Comparison of ENCODE assay signal across 22 cellular contexts in genomic region chr13:37485766-37486165, GRCh38.
DNase-seq lines count a peak whose midpoint lies in the region; ATAC-seq, FAIRE-seq and TF ChIP-seq lines count a peak whose summit lies in the region.
"Had no signal": no experiment of that assay in that cellular context is flagged by ENCODE, and none has a peak within 500 bp of the region (broad histone marks: within the 10 kb centered on the region; RNA-seq: fewer than 3 reads in every experiment).

No MANE protein-coding gene starts in this region.

- H3K4me3 ChIP-seq in astrocyte (ENCODE audit: insufficient read depth, low read depth, low read length) = no peak overlapping the region
- H3K4me3 ChIP-seq in fibroblast of pulmonary artery (replicated peaks; ENCODE audit: low read depth, low read length) = no peak overlapping the region
- H3K4me3 ChIP-seq in smooth muscle cell = peak overlapping the region; percentile 6
- H3K4me3 ChIP-seq in right lobe of liver = no peak overlapping the region
- H3K4me3 ChIP-seq: cardiac muscle cell, pancreas, stomach had no signal

- peak; percentile 50 for DNase-seq in LHCN-M2 (ENCODE audit: low read depth)
- DNase-seq in astrocyte (ENCODE audit: low read depth) = peak; percentile 93
- peak; percentile 46 for DNase-seq in fibroblast of pulmonary artery (ENCODE audit: low read depth)
- DNase-seq in smooth muscle cell (lab: John Stamatoyannopoulos, UW; ENCODE audit: unreplicated experiment) = no peak
- DNase-seq in NK-92 treated with Interleukin-12 subunit alpha and Interleukin-12 subunit beta, amount 100 ng/mL, for 24 hours (lab: John Stamatoyannopoulos, UW) = no peak
- no peak for DNase-seq in middle frontal gyrus (ENCODE audit: extremely low spot score, low spot score)
- DNase-seq in right lobe of liver = no peak
- DNase-seq: activated CD4-positive, alpha-beta T cell treated with anti-CD3 and anti-CD28 coated beads for 1 hour; activated naive CD8-positive, alpha-beta T cell treated with anti-CD3 and anti-CD28 coated beads for 36 hours; effector CD4-positive, alpha-beta T cell; hippocampal formation; islet precursor cell; naive B cell; NCI-H1417 treated with DMSO at 0.1 percent for 48 hours; NCI-H69; pancreas; stomach had no signal

- no peaks in the 10 kb centered on the region for H3K27me3 Mint-ChIP-seq in astrocyte (ENCODE audit: low read depth, unreplicated experiment)
- H3K27me3 Mint-ChIP-seq: activated naive CD8-positive, alpha-beta T cell treated with anti-CD3 and anti-CD28 coated beads for 36 hours; naive B cell had no signal

- no peak overlapping the region for H3K27ac Mint-ChIP-seq in astrocyte (ENCODE audit: unreplicated experiment)
- H3K27ac Mint-ChIP-seq: activated naive CD8-positive, alpha-beta T cell treated with anti-CD3 and anti-CD28 coated beads for 36 hours; activated T-helper 1 cell treated with anti-CD3 and anti-CD28 coated beads, Interleukin-12 subunit alpha, Interleukin-12 subunit beta, Interleukin-2, Interleukin-4 antibody, amounts not matched to agents 30 ng/mL and 10 ng/mL and 1 ng/mL, durations not matched to agents 14 hours and 24 hours and 36 hours; naive B cell had no signal

- H3K4me3 Mint-ChIP-seq in astrocyte (ENCODE audit: unreplicated experiment) = no peak overlapping the region
- H3K4me3 Mint-ChIP-seq: activated naive CD8-positive, alpha-beta T cell treated with anti-CD3 and anti-CD28 coated beads for 36 hours; activated T-helper 1 cell treated with anti-CD3 and anti-CD28 coated beads, Interleukin-12 subunit alpha, Interleukin-12 subunit beta, Interleukin-2, Interleukin-4 antibody, amounts not matched to agents 30 ng/mL and 10 ng/mL and 1 ng/mL, durations not matched to agents 14 hours and 24 hours and 36 hours; naive B cell had no signal

- peaks cover 32% of the 10 kb centered on the region for H3K4me1 Mint-ChIP-seq in astrocyte (ENCODE audit: low read depth, unreplicated experiment)
- H3K4me1 Mint-ChIP-seq: naive B cell had no signal

- intact Hi-C loops in right lobe of liver (cut with DNase I) = no loop called here

- H3K9me3 Mint-ChIP-seq in astrocyte (ENCODE audit: unreplicated experiment) = no peaks in the 10 kb centered on the region

- H3K36me3 ChIP-seq in astrocyte (ENCODE audit: insufficient read depth, low read length) (no peaks in the 10 kb centered on the region), smooth muscle cell (ENCODE audit: low read depth) (no peaks in the 10 kb centered on the region), right lobe of liver (no peaks in the 10 kb centered on the region)
- H3K36me3 ChIP-seq: cardiac muscle cell, pancreas, stomach had no signal

- H3F3A ChIP-seq in smooth muscle cell (ENCODE audit: low read depth) = peaks cover 18% of the 10 kb centered on the region

- H3K9me3 ChIP-seq in astrocyte (ENCODE audit: insufficient read depth, low read depth, low read length) (no peaks in the 10 kb centered on the region), smooth muscle cell (replicated peaks; ENCODE audit: low read depth) (no peaks in the 10 kb centered on the region), right lobe of liver (no peaks in the 10 kb centered on the region)
- H3K9me3 ChIP-seq: pancreas, stomach had no signal

- H3K9ac ChIP-seq in astrocyte (ENCODE audit: low read length) (peak overlapping the region; percentile 53), smooth muscle cell (ENCODE audit: low read depth) (no peak overlapping the region)

- FAIRE-seq in astrocyte (lab: Jason Lieb, UNC) = peak; percentile 90
- FAIRE-seq: GM19239, H54, pancreas had no signal

- H3K27me3 ChIP-seq in astrocyte (ENCODE audit: insufficient read depth, low read length) = no peaks in the 10 kb centered on the region
- no peaks in the 10 kb centered on the region for H3K27me3 ChIP-seq in smooth muscle cell (ENCODE audit: low read depth)
- H3K27me3 ChIP-seq in right lobe of liver = no peaks in the 10 kb centered on the region
- H3K27me3 ChIP-seq: cardiac muscle cell, pancreas, stomach had no signal

- no peaks in the 10 kb centered on the region for H3K36me3 Mint-ChIP-seq in astrocyte (ENCODE audit: low read depth, unreplicated experiment)
- H3K36me3 Mint-ChIP-seq: activated naive CD8-positive, alpha-beta T cell treated with anti-CD3 and anti-CD28 coated beads for 36 hours; naive B cell had no signal

- peaks cover 29% of the 10 kb centered on the region for H3K4me1 ChIP-seq in astrocyte (ENCODE audit: insufficient read depth, low read length)
- no peaks in the 10 kb centered on the region for H3K4me1 ChIP-seq in smooth muscle cell (ENCODE audit: low read depth)
- H3K4me1 ChIP-seq in right lobe of liver = no peaks in the 10 kb centered on the region
- H3K4me1 ChIP-seq: pancreas had no signal

- no peak overlapping the region for H2AFZ ChIP-seq in astrocyte (ENCODE audit: low read depth, low read length)
- H2AFZ ChIP-seq in smooth muscle cell (ENCODE audit: low read depth) = no peak overlapping the region

- TF ChIP-seq POLR2A in right lobe of liver (IDR thresholded peaks at IDR 0.05) = no peak

- H3K4me2 ChIP-seq in astrocyte (ENCODE audit: low read length) (peak overlapping the region; percentile 50), smooth muscle cell (peak overlapping the region; percentile 73)

- ATAC-seq in GM18861 (IDR thresholded peaks at IDR 0.05; ENCODE audit: unreplicated experiment) (no peak), right lobe of liver (no peak)
- ATAC-seq: pancreas had no signal

- H3K27ac ChIP-seq in astrocyte (ENCODE audit: low read depth, low read length) = peak overlapping the region; percentile 70
- H3K27ac ChIP-seq in smooth muscle cell (ENCODE audit: low read depth) = peak overlapping the region; percentile 56
- H3K27ac ChIP-seq in right lobe of liver = no peak overlapping the region
- H3K27ac ChIP-seq: cardiac muscle cell, pancreas had no signal

- H3K79me2 ChIP-seq in astrocyte (ENCODE audit: insufficient read depth, low read length) = no peaks in the 10 kb centered on the region
- H3K79me2 ChIP-seq in smooth muscle cell (ENCODE audit: low read depth) = no peaks in the 10 kb centered on the region

- H4K20me1 ChIP-seq in astrocyte (ENCODE audit: insufficient read depth, low read length) (no peaks in the 10 kb centered on the region), smooth muscle cell (ENCODE audit: low read depth) (no peaks in the 10 kb centered on the region)

- TF ChIP-seq CTCF in astrocyte (IDR thresholded peaks at IDR 0.05; ENCODE audit: insufficient read depth, low read depth, low read length) (no peak), fibroblast of pulmonary artery (IDR thresholded peaks at IDR 0.05; ENCODE audit: low read length, missing control alignments) (no peak), smooth muscle cell (IDR thresholded peaks at IDR 0.05; ENCODE audit: borderline replicate concordance, insufficient read depth, poor library complexity, severe bottlenecking) (no peak), right lobe of liver (IDR thresholded peaks at IDR 0.05) (no peak)

Comparison
In these comparisons a context has a peak if more than half of its experiments do, and no peak if none do; other contexts are left out.
1. DNase-seq: peak in LHCN-M2 (single experiment), astrocyte (single experiment) and fibroblast of pulmonary artery (single experiment); none in smooth muscle cell (single experiment), NK-92 treated with Interleukin-12 subunit alpha and Interleukin-12 subunit beta, amount 100 ng/mL, for 24 hours (single experiment), middle frontal gyrus (single experiment) and right lobe of liver (0 of 3).
2. H3K27ac ChIP-seq: peak in astrocyte (single experiment) and smooth muscle cell (single experiment); none in right lobe of liver (0 of 3).